Comparison of ENCODE assay signal across 44 cellular contexts in the genomic region with DNA sequence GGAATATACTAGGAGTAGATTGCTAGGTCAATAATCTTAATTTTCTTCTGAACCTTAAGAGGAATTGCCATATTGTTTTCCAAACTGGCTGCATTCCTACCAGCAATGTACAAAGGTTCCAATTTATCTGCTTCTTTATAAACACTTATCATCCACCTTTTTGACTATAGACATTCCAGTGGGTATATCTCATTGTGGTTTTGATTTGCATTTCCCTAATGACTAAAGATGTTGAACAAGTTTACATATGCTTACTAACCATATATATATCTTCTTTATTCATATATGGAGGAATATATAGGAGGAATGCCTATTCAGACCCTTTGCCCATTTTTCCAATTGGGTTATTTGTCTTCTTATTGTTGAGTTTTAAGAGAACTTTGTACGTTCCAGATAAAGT. TPM values are rescaled to one million over a fixed set of nuclear protein-coding genes. Genes with fewer than 3 reads are reported as not detected.
"Had no signal": no experiment of that assay in that cellular context is flagged by ENCODE, and none has a peak within 500 bp of the region (broad histone marks: within the 10 kb centered on the region; RNA-seq: fewer than 3 reads in every experiment).

No MANE protein-coding gene starts in this region.

- H3K27me3 ChIP-seq: adrenal gland, body of pancreas, breast epithelium, colonic mucosa, Peyer's patch had no signal

- H3K36me3 ChIP-seq: adrenal gland, breast epithelium, colonic mucosa had no signal

- DNase-seq: activated CD4-positive, alpha-beta T cell treated with anti-CD3 and anti-CD28 coated beads for 1 hour; activated CD4-positive, alpha-beta T cell treated with anti-CD3 and anti-CD28 coated beads, Interleukin-2, amount 10 ng/mL, durations not matched to agents 24 days and 14 days; activated CD4-positive, alpha-beta T cell treated with anti-CD3 and anti-CD28 coated beads, Interleukin-2, amount 50 U/mL, for 4 hours; activated CD4-positive, CD25-positive, alpha-beta regulatory T cell; activated CD8-positive, alpha-beta memory T cell treated with anti-CD3 and anti-CD28 coated beads, Interleukin-2, amount 50 U/mL, for 4 hours; activated effector memory CD4-positive, alpha-beta T cell treated with anti-CD3 and anti-CD28 coated beads, Interleukin-2, amount 50 U/mL, for 16 hours; activated naive CD4-positive, alpha-beta T cell treated with anti-CD3 and anti-CD28 coated beads for 36 hours; activated T-cell treated with anti-CD3 and anti-CD28 coated beads for 4 hours; activated T-cell treated with anti-CD3 and anti-CD28 coated beads, Interleukin-2, amount 50 U/mL, for 4 hours; body of pancreas; caudate nucleus; colonic mucosa; KG1; MM.1S; MV-4-11; NCI-H1092; NCI-H1417; NCI-H146; NCI-H187; NCI-H2029 treated with DMSO at 0.1 percent for 48 hours; NCI-H2107; NCI-H2171 treated with DMSO at 0.1 percent for 48 hours; NCI-H2227 treated with DMSO at 0.1 percent for 48 hours; NCI-H446; NCI-H510A treated with DMSO at 0.1 percent for 48 hours; NK-92 treated with Interleukin-12 subunit alpha and Interleukin-12 subunit beta, amount 100 ng/mL, for 24 hours; PC-3; RPMI8226; SIG-M5; T-cell; T-helper 2 cell; T-helper 9 cell; WERI-Rb-1 had no signal

- H3K4me3 ChIP-seq: adrenal gland, body of pancreas, breast epithelium, colonic mucosa, Peyer's patch had no signal

- H3K27ac Mint-ChIP-seq: activated naive CD4-positive, alpha-beta T cell treated with anti-CD3 and anti-CD28 coated beads for 36 hours; activated naive CD4-positive, alpha-beta T cell treated with anti-CD3 and anti-CD28 coated beads, Interleukin-2, amount 50 U/mL, for 72 hours; activated T-helper 1 cell treated with anti-CD3 and anti-CD28 coated beads, Interleukin-12 subunit alpha, Interleukin-12 subunit beta, Interleukin-2, Interleukin-4 antibody, amounts not matched to agents 30 ng/mL and 10 ng/mL and 1 ng/mL, durations not matched to agents 14 hours and 24 hours and 36 hours had no signal

- H3K4me3 Mint-ChIP-seq: activated CD4-positive, alpha-beta T cell treated with anti-CD3 and anti-CD28 coated beads, Interleukin-2, amount 10 ng/mL, durations not matched to agents 24 days and 14 days; activated naive CD4-positive, alpha-beta T cell treated with anti-CD3 and anti-CD28 coated beads for 36 hours; activated T-cell treated with anti-CD3 and anti-CD28 coated beads, Interleukin-2, amount 50 U/mL, for 4 hours; activated T-helper 1 cell treated with anti-CD3 and anti-CD28 coated beads, Interleukin-12 subunit alpha, Interleukin-12 subunit beta, Interleukin-2, Interleukin-4 antibody, amounts not matched to agents 30 ng/mL and 10 ng/mL and 1 ng/mL, durations not matched to agents 14 hours and 24 hours and 36 hours; T-cell had no signal

- H3K27ac ChIP-seq: adrenal gland, body of pancreas, breast epithelium, colonic mucosa, Peyer's patch, WERI-Rb-1 had no signal

- H3K4me1 ChIP-seq: adrenal gland, body of pancreas, breast epithelium, colonic mucosa, Peyer's patch had no signal

- H3K9me3 Mint-ChIP-seq: activated CD4-positive, alpha-beta T cell treated with anti-CD3 and anti-CD28 coated beads, Interleukin-2, amount 10 ng/mL, durations not matched to agents 24 days and 14 days; activated naive CD4-positive, alpha-beta T cell treated with anti-CD3 and anti-CD28 coated beads for 36 hours; activated naive CD4-positive, alpha-beta T cell treated with anti-CD3 and anti-CD28 coated beads, Interleukin-2, amount 50 U/mL, for 72 hours; activated T-cell treated with anti-CD3 and anti-CD28 coated beads, Interleukin-2, amount 50 U/mL, for 4 hours; activated T-helper 1 cell treated with anti-CD3 and anti-CD28 coated beads, Interleukin-12 subunit alpha, Interleukin-12 subunit beta, Interleukin-2, Interleukin-4 antibody, amounts not matched to agents 30 ng/mL and 10 ng/mL and 1 ng/mL, durations not matched to agents 14 hours and 24 hours and 36 hours; T-cell had no signal

- ATAC-seq: activated naive CD4-positive, alpha-beta T cell treated with anti-CD3 and anti-CD28 coated beads, Interleukin-2, amount 50 U/mL, for 72 hours; activated T-cell treated with anti-CD3 and anti-CD28 coated beads, Interleukin-2, amount 50 U/mL, for 4 hours; body of pancreas; PC-3; Right ventricle myocardium inferior; SK-N-SH treated with all-trans-retinoic acid at 6 μM for 48 hours; T-cell had no signal

- H3K9me3 ChIP-seq: adrenal gland, body of pancreas, breast epithelium, colonic mucosa, Peyer's patch had no signal

- H3K27me3 Mint-ChIP-seq: activated CD4-positive, alpha-beta T cell treated with anti-CD3 and anti-CD28 coated beads, Interleukin-2, amount 10 ng/mL, durations not matched to agents 24 days and 14 days; T-cell had no signal

RNA-seq across cellular contexts. Expression of a gene that starts 30.8 kb away (rescaled TPM):
- total RNA-seq: SK-MEL-5 had no signal

RNA-seq across cellular contexts. Expression of a gene that starts 39.1 kb away (rescaled TPM):
- total RNA-seq: adrenal gland, astrocyte, body of pancreas, breast epithelium, cerebellum, LHCN-M2, PC-3, Right ventricle myocardium inferior, SK-MEL-5 had no signal
- polyA plus RNA-seq: adrenal gland had no signal
